Comparison of ENCODE assay signal across 26 cellular contexts in the genomic region with DNA sequence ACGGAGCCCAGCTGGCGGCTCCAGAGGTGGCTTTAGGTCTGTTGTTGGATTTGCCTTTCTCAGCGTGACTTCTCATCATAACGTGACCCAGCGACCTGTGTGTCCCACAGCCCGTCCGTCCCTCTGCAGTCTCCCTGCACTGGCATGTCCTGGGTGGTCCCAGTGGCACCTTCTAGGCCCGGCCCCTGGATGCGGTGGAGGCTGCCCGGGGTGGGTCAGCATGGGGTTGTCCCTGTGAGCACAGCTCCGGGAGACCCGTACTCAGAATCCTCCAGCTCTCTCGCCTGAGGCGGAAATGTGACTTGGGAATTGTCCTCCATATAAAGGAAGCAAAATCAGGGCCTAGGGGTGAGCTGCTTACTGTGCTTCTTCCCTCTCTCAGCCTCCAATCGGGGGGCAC. TPM values are rescaled to one million over a fixed set of nuclear protein-coding genes. Genes with fewer than 3 reads are reported as not detected.
A peak's percentile ranks its signal among the peaks of the same experiment; 100 is the strongest.
DNase-seq lines count a peak whose midpoint lies in the region; ATAC-seq and TF ChIP-seq lines count a peak whose summit lies in the region.
"Had no signal": no experiment of that assay in that cellular context is flagged by ENCODE, and none has a peak within 500 bp of the region (broad histone marks: within the 10 kb centered on the region; RNA-seq: fewer than 3 reads in every experiment).

No MANE protein-coding gene starts in this region.

- H3K27me3 Mint-ChIP-seq in nephron progenitor cell (ENCODE audit: low read depth, poor library complexity): peaks cover 2% of the 10 kb centered on the region
- H3K27me3 Mint-ChIP-seq: activated B cell treated with CpG ODN at 0.5 μM for 24 hours; natural killer cell treated with Interleukin-12 subunit alpha and Interleukin-12 subunit beta and Interleukin-15 and Interleukin-18, amount 100 ng/mL, for 72 hours had no signal

- H3K9me3 ChIP-seq in cardiac muscle cell (ENCODE audit: low read depth) (no peaks in the 10 kb centered on the region), upper lobe of right lung (no peaks in the 10 kb centered on the region)
- H3K9me3 ChIP-seq: ovary, suprapubic skin had no signal

- H3K27ac Mint-ChIP-seq in nephron progenitor cell: no peak overlapping the region

- H3K4me3 ChIP-seq in cardiac muscle cell (no peak overlapping the region), dorsolateral prefrontal cortex (no peak overlapping the region), rectal smooth muscle tissue (ENCODE audit: low read length) (no peak overlapping the region), upper lobe of right lung (no peak overlapping the region)
- H3K4me3 ChIP-seq: ovary, PC-9, suprapubic skin had no signal

- H3K36me3 ChIP-seq in cardiac muscle cell (peaks cover 5% of the 10 kb centered on the region), rectal smooth muscle tissue (ENCODE audit: control insufficient read depth, insufficient read depth, low read length) (peaks cover 5% of the 10 kb centered on the region), upper lobe of right lung (peaks cover 14% of the 10 kb centered on the region)
- H3K36me3 ChIP-seq: ovary had no signal

- H3K9ac ChIP-seq in rectal smooth muscle tissue (ENCODE audit: low read length): no peak overlapping the region

- ATAC-seq in left ventricle myocardium superior (no peak), upper lobe of right lung (no peak), HG03039 (IDR thresholded peaks at IDR 0.05; ENCODE audit: unreplicated experiment) (no peak)
- ATAC-seq: HepG2; natural killer cell treated with Interleukin-12 subunit alpha and Interleukin-12 subunit beta and Interleukin-15 and Interleukin-18, amount 100 ng/mL, for 72 hours; right cardiac atrium had no signal

- peaks cover 43% of the 10 kb centered on the region for H3K4me1 Mint-ChIP-seq in nephron progenitor cell

- H3K9me3 Mint-ChIP-seq in nephron progenitor cell: no peaks in the 10 kb centered on the region
- H3K9me3 Mint-ChIP-seq: activated B cell treated with CpG ODN at 0.5 μM for 24 hours; activated naive CD4-positive, alpha-beta T cell treated with anti-CD3 and anti-CD28 coated beads for 36 hours; natural killer cell treated with Interleukin-12 subunit alpha and Interleukin-12 subunit beta and Interleukin-15 and Interleukin-18, amount 100 ng/mL, for 72 hours had no signal

- H3K4me3 Mint-ChIP-seq in nephron progenitor cell: no peak overlapping the region
- H3K4me3 Mint-ChIP-seq: activated B cell treated with CpG ODN at 0.5 μM for 24 hours; activated naive CD4-positive, alpha-beta T cell treated with anti-CD3 and anti-CD28 coated beads for 36 hours; natural killer cell treated with Interleukin-12 subunit alpha and Interleukin-12 subunit beta and Interleukin-15 and Interleukin-18, amount 100 ng/mL, for 72 hours had no signal

- peaks cover under 1% of the 10 kb centered on the region for H3K4me1 ChIP-seq in cardiac muscle cell (ENCODE audit: low read depth)
- H3K4me1 ChIP-seq in rectal smooth muscle tissue (ENCODE audit: control insufficient read depth, insufficient read depth, low read length): peaks cover 14% of the 10 kb centered on the region
- peaks cover 42% of the 10 kb centered on the region for H3K4me1 ChIP-seq in upper lobe of right lung

- no peaks in the 10 kb centered on the region for H3K27me3 ChIP-seq in cardiac muscle cell
- no peaks in the 10 kb centered on the region for H3K27me3 ChIP-seq in dorsolateral prefrontal cortex
- H3K27me3 ChIP-seq in rectal smooth muscle tissue (ENCODE audit: control insufficient read depth, insufficient read depth, low read length): no peaks in the 10 kb centered on the region
- H3K27me3 ChIP-seq in upper lobe of right lung: no peaks in the 10 kb centered on the region
- H3K27me3 ChIP-seq: ovary, suprapubic skin had no signal

- TF ChIP-seq CTCF in cardiac muscle cell (IDR thresholded peaks at IDR 0.05; ENCODE audit: low read depth, low read length) (no peak), dorsolateral prefrontal cortex (IDR thresholded peaks at IDR 0.05 in 54 of 56, conservative IDR thresholded peaks at IDR 0.05 in 2 of 56; ENCODE audit: low read depth in 1 of 56, partially characterized antibody in 56 of 56) (no peak), upper lobe of right lung (IDR thresholded peaks at IDR 0.05) (no peak), nephron progenitor cell (IDR thresholded peaks at IDR 0.05) (no peak)

- intact Hi-C loops in left ventricle myocardium superior (cut with micrococcal nuclease): loop anchor here (5.0 kb wide), 1 partner anchor 67 kb away; a partner anchor contains a TSS
- intact Hi-C loops in dorsolateral prefrontal cortex (cut with DNase I): no loop called here
- intact Hi-C loops in upper lobe of right lung (cut with DNase I): loop anchor here (10.0 kb wide), 2 partner anchors 65 to 135 kb away; a partner anchor contains a TSS

- H3K27ac ChIP-seq in cardiac muscle cell (peak overlapping the region; percentile 35), dorsolateral prefrontal cortex (peak overlapping the region in 53 of 59 donors; percentile 16 to 99 (median 95)), rectal smooth muscle tissue (ENCODE audit: low read depth, low read length) (peak overlapping the region; percentile 31), upper lobe of right lung (peak overlapping the region; percentile 99)
- H3K27ac ChIP-seq: ovary, PC-9, suprapubic skin had no signal

- DNase-seq in cardiac muscle cell (ENCODE audit: low read depth in 1 of 2, low spot score in 1 of 2) (no peak), left ventricle myocardium superior (no peak), dorsolateral prefrontal cortex (no peak), upper lobe of right lung (no peak), COLO668 (lab: John Stamatoyannopoulos, UW; ENCODE audit: unreplicated experiment) (no peak), nephron progenitor cell (no peak)
- DNase-seq: activated B cell treated with CpG ODN at 0.5 μM for 24 hours; activated naive CD4-positive, alpha-beta T cell treated with anti-CD3 and anti-CD28 coated beads for 36 hours; amygdala; COR-L47; DMS53; GOT3; Kasumi-1; MV-4-11; NCI-H146; NCI-H510A treated with DMSO at 0.1 percent for 48 hours; ovary; PC-9; SIG-M5; stimulated activated CD4-positive, alpha-beta T cell treated with anti-CD3 and anti-CD28 coated beads, Interleukin-2, amount 100 ng/mL, for 48 hours had no signal

- peaks cover 37% of the 10 kb centered on the region for H3K36me3 Mint-ChIP-seq in nephron progenitor cell (ENCODE audit: low read depth)

RNA-seq across cellular contexts. Expression of a gene that starts 25.6 kb away (rescaled TPM):
- total RNA-seq in cardiac muscle cell (21.1 and 22.1 TPM in 2 replicates), left ventricle myocardium superior (10.5 TPM), dorsolateral prefrontal cortex (10 to 100 TPM; 24.1 to 55.6 (median 34.6) TPM), upper lobe of right lung (48.9 TPM)
- 22.6 and 23.9 TPM in 2 replicates for polyA plus RNA-seq in cardiac muscle cell

Comparison
In these comparisons a context has a peak if more than half of its experiments do, and no peak if none do; other contexts are left out.
1. H3K27ac ChIP-seq: peak in every context shown above with its lines; median percentile 99 in upper lobe of right lung; 95 in dorsolateral prefrontal cortex; 35 in cardiac muscle cell; 31 in rectal smooth muscle tissue.
2. intact Hi-C loops: an anchor here in left ventricle myocardium superior (5.0 kb wide) and upper lobe of right lung (10.0 kb wide); none called in dorsolateral prefrontal cortex.